In genomic region chr4:84967292-84967651, GRCh38 we compare ENCODE assay signal across 7 cellular contexts. TPM values are rescaled to one million over a fixed set of nuclear protein-coding genes. Genes with fewer than 3 reads are reported as not detected.
A peak's percentile ranks its signal among the peaks of the same experiment; 100 is the strongest.
DNase-seq lines count a peak whose midpoint lies in the region; ATAC-seq, FAIRE-seq and TF ChIP-seq lines count a peak whose summit lies in the region.

No MANE protein-coding gene starts in this region.

- ATAC-seq in IMR-90 (ENCODE audit: low read depth) (no peak), GM19351 (IDR thresholded peaks at IDR 0.05; ENCODE audit: unreplicated experiment) (no peak), HG02642 (IDR thresholded peaks at IDR 0.05; ENCODE audit: poor library complexity, unreplicated experiment) (no peak)
- ATAC-seq in stimulated activated effector memory CD8-positive, alpha-beta T cell treated with anti-CD3 and anti-CD28 coated beads, Interleukin-12 subunit alpha, Interleukin-12 subunit beta, amount 100 ng/mL, for 72 hours = no peak

- H3K14ac ChIP-seq in IMR-90 (replicated peaks; ENCODE audit: low read depth, low read length) = peak overlapping the region; percentile 71

- no peaks in the 10 kb centered on the region for H3K9me3 Mint-ChIP-seq in astrocyte (ENCODE audit: unreplicated experiment)
- H3K9me3 Mint-ChIP-seq in stimulated activated effector memory CD8-positive, alpha-beta T cell treated with anti-CD3 and anti-CD28 coated beads, Interleukin-12 subunit alpha, Interleukin-12 subunit beta, amount 100 ng/mL, for 72 hours = no peaks in the 10 kb centered on the region

- H2BK5ac ChIP-seq in IMR-90 (ENCODE audit: low read depth, low read length, poor library complexity, severe bottlenecking) = peak overlapping the region; percentile 20

- H2AFZ ChIP-seq in IMR-90 (replicated peaks; ENCODE audit: low read length, poor library complexity) (peak overlapping the region; percentile 98), astrocyte (ENCODE audit: low read depth, low read length) (peak overlapping the region; percentile 80)

- no peak for TF ChIP-seq POLR2A in IMR-90 (IDR thresholded peaks at IDR 0.05; ENCODE audit: low read depth, low read length)

- no peak overlapping the region; the same call in 1 of the 2 replicates for H2BK20ac ChIP-seq in IMR-90 (ENCODE audit: low read depth, low read length)

- peak overlapping the region; percentile 93 for H3K27ac Mint-ChIP-seq in astrocyte (ENCODE audit: unreplicated experiment)
- H3K27ac Mint-ChIP-seq in stimulated activated effector memory CD8-positive, alpha-beta T cell treated with anti-CD3 and anti-CD28 coated beads, Interleukin-12 subunit alpha, Interleukin-12 subunit beta, amount 100 ng/mL, for 72 hours = no peak overlapping the region

- peaks cover 10% of the 10 kb centered on the region; the same call in 1 of the 2 replicates for H4K20me1 ChIP-seq in IMR-90 (ENCODE audit: insufficient read depth, low read length)
- peaks cover 26% of the 10 kb centered on the region for H4K20me1 ChIP-seq in astrocyte (ENCODE audit: insufficient read depth, low read length)

- H2BK15ac ChIP-seq in IMR-90 (ENCODE audit: low read depth, low read length) = peak overlapping the region; percentile 13; the same call in 1 of the 3 replicates

- H3K23ac ChIP-seq in IMR-90 (ENCODE audit: low read depth, low read length) = peak overlapping the region; percentile 72; the same call in 1 of the 2 replicates

- peak overlapping the region; percentile 20 for H2AK9ac ChIP-seq in IMR-90 (replicated peaks; ENCODE audit: low read depth, low read length, poor library complexity)

- H3K79me2 ChIP-seq in astrocyte (ENCODE audit: insufficient read depth, low read length) = peaks cover 37% of the 10 kb centered on the region

- peak; percentile 38 for DNase-seq in IMR-90
- DNase-seq in astrocyte (ENCODE audit: low read depth) = peak; percentile 37
- DNase-seq in inferior parietal cortex (ENCODE audit: extremely low spot score) = peak; percentile 62
- no peak for DNase-seq in stimulated activated effector memory CD8-positive, alpha-beta T cell treated with anti-CD3 and anti-CD28 coated beads, Interleukin-12 subunit alpha, Interleukin-12 subunit beta, amount 100 ng/mL, for 72 hours (ENCODE audit: low spot score in 2 of 2)
- no peak for DNase-seq in NCI-H2107 (lab: John Stamatoyannopoulos, UW)

- BruUV-seq in IMR-90 (replicated peaks; lab: Mats Ljungman, UMichigan) = no TSS peak

- peak overlapping the region; percentile 24 to 65; a peak in 2 of 4 replicates for H4K8ac ChIP-seq in IMR-90 (ENCODE audit: low read depth in 2 of 2, low read length in 2 of 2)

- peak overlapping the region; percentile 83; the same call in 1 of the 2 replicates for H3K56ac ChIP-seq in IMR-90 (ENCODE audit: extremely low read depth, insufficient read depth, low read length)

- no peak overlapping the region for H2AK5ac ChIP-seq in IMR-90 (ENCODE audit: low read depth, low read length)

- CTCF ChIA-PET in IMR-90 (lab: Yijun Ruan, JAX) = interaction anchor here (1.5 to 1.7 kb wide), 2 partner anchors 11 to 217 kb away, joined by 4 read pairs; no protein-coding TSS in a partner anchor

- H3K9me3 ChIP-seq in IMR-90 (ENCODE audit: control insufficient read depth, insufficient read depth, low read length) (no peaks in the 10 kb centered on the region), astrocyte (ENCODE audit: insufficient read depth, low read depth, low read length) (no peaks in the 10 kb centered on the region)

- peak overlapping the region; percentile 58 for H2BK120ac ChIP-seq in IMR-90 (ENCODE audit: low read depth, low read length)

- intact Hi-C loops in IMR-90 (cut with micrococcal nuclease) = loop anchor here (1.0 to 5.0 kb wide), 3 partner anchors 160 to 217 kb away; no protein-coding TSS in a partner anchor

- H3K27me3 ChIP-seq in IMR-90 (ENCODE audit: control insufficient read depth, insufficient read depth, low read length) (no peaks in the 10 kb centered on the region), astrocyte (ENCODE audit: insufficient read depth, low read length) (no peaks in the 10 kb centered on the region)

- POLR2A ChIA-PET in IMR-90 (lab: Charles Lee; ENCODE audit: unreplicated experiment) = no interaction called here

- peak; percentile 34 for FAIRE-seq in astrocyte (lab: Jason Lieb, UNC)

- no peaks in the 10 kb centered on the region for H3K27me3 Mint-ChIP-seq in astrocyte (ENCODE audit: low read depth, unreplicated experiment)

- H3K4me2 ChIP-seq in IMR-90 (ENCODE audit: low read depth, low read length) (peak overlapping the region; percentile 95), astrocyte (ENCODE audit: low read length) (peak overlapping the region; percentile 97)

- TF ChIP-seq CTCF in IMR-90 (conservative IDR thresholded peaks at IDR 0.05; ENCODE audit: low read depth, low read length) (no peak), astrocyte (IDR thresholded peaks at IDR 0.05; ENCODE audit: insufficient read depth, low read depth, low read length) (no peak)

- no peaks in the 10 kb centered on the region for H3K36me3 ChIP-seq in IMR-90 (ENCODE audit: control insufficient read depth, insufficient read depth, low read length)
- H3K36me3 ChIP-seq in astrocyte (ENCODE audit: insufficient read depth, low read length) = no peaks in the 10 kb centered on the region

- H3K4ac ChIP-seq in IMR-90 (ENCODE audit: low read depth, low read length) = peak overlapping the region; percentile 66

- peak overlapping the region; percentile 61 for H3K18ac ChIP-seq in IMR-90 (ENCODE audit: low read depth, low read length)

- H3K4me3 ChIP-seq in IMR-90 (ENCODE audit: insufficient read depth, low read depth, low read length) = peak overlapping the region; percentile 73
- H3K4me3 ChIP-seq in astrocyte (ENCODE audit: insufficient read depth, low read depth, low read length) = peak overlapping the region; percentile 84

- H3K4me1 Mint-ChIP-seq in astrocyte (ENCODE audit: low read depth, unreplicated experiment) = no peaks in the 10 kb centered on the region
- peaks cover 11% of the 10 kb centered on the region for H3K4me1 Mint-ChIP-seq in stimulated activated effector memory CD8-positive, alpha-beta T cell treated with anti-CD3 and anti-CD28 coated beads, Interleukin-12 subunit alpha, Interleukin-12 subunit beta, amount 100 ng/mL, for 72 hours

- peak overlapping the region; percentile 98 for H3K4me3 Mint-ChIP-seq in astrocyte (ENCODE audit: unreplicated experiment)
- H3K4me3 Mint-ChIP-seq in stimulated activated effector memory CD8-positive, alpha-beta T cell treated with anti-CD3 and anti-CD28 coated beads, Interleukin-12 subunit alpha, Interleukin-12 subunit beta, amount 100 ng/mL, for 72 hours = peak overlapping the region; percentile 57

- TF ChIP-seq RAD21 in IMR-90 (IDR thresholded peaks at IDR 0.05; ENCODE audit: low read length) = no peak

- peaks cover 5% of the 10 kb centered on the region; the same call in 1 of the 2 replicates for H3K4me1 ChIP-seq in IMR-90 (ENCODE audit: control insufficient read depth, insufficient read depth, low read length)
- peaks cover 6% of the 10 kb centered on the region for H3K4me1 ChIP-seq in astrocyte (ENCODE audit: insufficient read depth, low read length)

- H3K36me3 Mint-ChIP-seq in astrocyte (ENCODE audit: low read depth, unreplicated experiment) = no peaks in the 10 kb centered on the region
- H3K36me3 Mint-ChIP-seq in stimulated activated effector memory CD8-positive, alpha-beta T cell treated with anti-CD3 and anti-CD28 coated beads, Interleukin-12 subunit alpha, Interleukin-12 subunit beta, amount 100 ng/mL, for 72 hours = no peaks in the 10 kb centered on the region

- no peaks in the 10 kb centered on the region for H3K9me1 ChIP-seq in IMR-90 (ENCODE audit: insufficient read depth, low read length)

- dilution Hi-C loops in IMR-90 (cut with HindIII; ENCODE audit: low sequenced_read_pairs, unreplicated experiment) = no loop called here

- peaks cover 3 to 24% of the 10 kb centered on the region in 2 experiments; a peak in 2 of 4 replicates for H3K79me1 ChIP-seq in IMR-90 (ENCODE audit: low read depth in 1 of 2, low read length in 2 of 2)

- H4K5ac ChIP-seq in IMR-90 (ENCODE audit: low read depth, low read length) = peak overlapping the region; percentile 22; the same call in 1 of the 2 replicates

- H3K9ac ChIP-seq in IMR-90 (ENCODE audit: low read depth, low read length) (peak overlapping the region; percentile 86), astrocyte (ENCODE audit: low read length) (peak overlapping the region; percentile 92)

- H4K91ac ChIP-seq in IMR-90 (ENCODE audit: insufficient read depth, low read depth, low read length) = peak overlapping the region; percentile 40; the same call in 1 of the 2 replicates

- peak overlapping the region; percentile 71 for H3K27ac ChIP-seq in IMR-90 (ENCODE audit: insufficient read depth, low read length)
- peak overlapping the region; percentile 88 for H3K27ac ChIP-seq in astrocyte (ENCODE audit: low read depth, low read length)

- in situ Hi-C loops in IMR-90 (cut with MboI; ENCODE audit: low sequenced_read_pairs) = loop anchor here (5.0 kb wide), 1 partner anchor 215 kb away; no protein-coding TSS in a partner anchor

- no CpG with 5 or more reads among the region's 4 CpGs for WGBS in IMR-90 (ENCODE audit: extremely low coverage in 2 of 2, insufficient read length in 1 of 2), 2 experiments

TF ChIP-seq in IMR-90, 13 proteins besides CTCF, POLR2A, EP300 and RAD21:
- TF ChIP-seq MAFK (IDR thresholded peaks at IDR 0.05; ENCODE audit: low read depth, low read length) (peak; percentile 86), CEBPB (IDR thresholded peaks at IDR 0.05; ENCODE audit: low read depth, low read length) (no peak)

RNA-seq across cellular contexts. Expression of gene WDFY3, which starts 0.8 kb away (rescaled TPM):
- total RNA-seq in IMR-90 (2012; rRNA removed) (58.1 and 59.7 TPM in 2 replicates), astrocyte (76.6 and 89.5 TPM in 2 replicates)
- polyA plus RNA-seq in IMR-90 (2012; rRNA removed) = 11.5 and 12.5 TPM in 2 replicates
- 6.8 and 9.3 TPM in 2 replicates for polyA plus RNA-seq in IMR-90 (2012; cell fraction: cytosol; rRNA removed)
- 18.3 and 31.6 TPM in 2 replicates for polyA plus RNA-seq in IMR-90 (2012; cell fraction: nucleus; rRNA removed; ENCODE audit: low replicate concordance)

Comparison
In these comparisons a context has a peak if more than half of its experiments do, and no peak if none do; other contexts are left out.
1. DNase-seq: peak in IMR-90 (single experiment), astrocyte (single experiment) and inferior parietal cortex (single experiment); none in stimulated activated effector memory CD8-positive, alpha-beta T cell treated with anti-CD3 and anti-CD28 coated beads, Interleukin-12 subunit alpha, Interleukin-12 subunit beta, amount 100 ng/mL, for 72 hours (0 of 2) and NCI-H2107 (single experiment).